ENCODE assay signal across 13 cellular contexts in the genomic region with DNA sequence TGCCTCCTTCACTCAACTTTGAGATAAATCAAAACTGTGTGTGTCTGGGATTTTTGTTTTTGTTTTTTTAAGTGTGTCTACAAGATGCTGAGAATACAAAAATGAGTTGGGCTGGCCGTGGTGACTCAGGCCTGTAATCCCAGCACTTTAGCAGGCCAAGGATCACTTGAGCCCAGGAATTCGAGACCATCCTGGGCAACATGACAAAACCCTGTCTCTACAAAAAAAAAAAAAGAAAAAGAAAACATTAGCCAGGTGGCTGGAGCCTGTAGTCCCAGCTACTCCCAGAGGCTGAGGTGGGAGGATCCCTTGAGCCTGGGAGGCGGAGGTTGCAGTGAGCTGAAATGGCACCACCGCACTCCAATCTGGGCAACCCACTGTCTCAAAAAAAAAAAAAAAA. TPM values are rescaled to one million over a fixed set of nuclear protein-coding genes. Genes with fewer than 3 reads are reported as not detected.
A peak's percentile ranks its signal among the peaks of the same experiment; 100 is the strongest.
DNase-seq lines count a peak whose midpoint lies in the region; ATAC-seq and TF ChIP-seq lines count a peak whose summit lies in the region.
"Had no signal": no experiment of that assay in that cellular context is flagged by ENCODE, and none has a peak within 500 bp of the region (broad histone marks: within the 10 kb centered on the region; RNA-seq: fewer than 3 reads in every experiment).

No MANE protein-coding gene starts in this region.

- H3K4me1 Mint-ChIP-seq in chondrocyte (ENCODE audit: low read depth): peaks cover 42% of the 10 kb centered on the region
- H3K4me1 Mint-ChIP-seq in nephron progenitor cell: peaks cover 31% of the 10 kb centered on the region

- H3K36me3 Mint-ChIP-seq in chondrocyte (ENCODE audit: low read depth) (no peaks in the 10 kb centered on the region), nephron progenitor cell (ENCODE audit: low read depth) (peaks cover 3% of the 10 kb centered on the region)

- H3K9me3 Mint-ChIP-seq in chondrocyte (ENCODE audit: low read depth) (peaks cover 3% of the 10 kb centered on the region), nephron progenitor cell (peaks cover 6% of the 10 kb centered on the region)
- H3K9me3 Mint-ChIP-seq: activated CD4-positive, alpha-beta T cell treated with anti-CD3 and anti-CD28 coated beads, Interleukin-2, amount 10 ng/mL, durations not matched to agents 7 days and 5 days; activated naive CD4-positive, alpha-beta T cell treated with anti-CD3 and anti-CD28 coated beads, Interleukin-2, amount 50 U/mL, for 72 hours had no signal

- no peak for TF ChIP-seq CTCF in chondrocyte (IDR thresholded peaks at IDR 0.05)
- TF ChIP-seq CTCF in nephron progenitor cell (IDR thresholded peaks at IDR 0.05): no peak

- H3K4me3 Mint-ChIP-seq in chondrocyte (ENCODE audit: unreplicated experiment) (no peak overlapping the region), nephron progenitor cell (peak overlapping the region; percentile 35)
- H3K4me3 Mint-ChIP-seq: activated CD4-positive, alpha-beta T cell treated with anti-CD3 and anti-CD28 coated beads, Interleukin-2, amount 10 ng/mL, durations not matched to agents 7 days and 5 days had no signal

- no peak for ATAC-seq in GM21528 (IDR thresholded peaks at IDR 0.05; ENCODE audit: low FRiP score, unreplicated experiment)
- ATAC-seq in HG03159 (IDR thresholded peaks at IDR 0.05; ENCODE audit: unreplicated experiment): no peak
- ATAC-seq: activated naive CD4-positive, alpha-beta T cell treated with anti-CD3 and anti-CD28 coated beads, Interleukin-2, amount 50 U/mL, for 72 hours had no signal

- peak; percentile 89 for DNase-seq in Daoy (ENCODE audit: low read depth)
- peak; percentile 37 for DNase-seq in NCI-H2171 (lab: John Stamatoyannopoulos, UW)
- DNase-seq in chondrocyte (ENCODE audit: low spot score): no peak
- DNase-seq in nephron progenitor cell: peak; percentile 35
- no peak for DNase-seq in 8988T
- no peak for DNase-seq in globus pallidus (ENCODE audit: low spot score)
- DNase-seq: activated CD4-positive, alpha-beta T cell treated with anti-CD3 and anti-CD28 coated beads, Interleukin-2, amount 10 ng/mL, durations not matched to agents 7 days and 5 days; KBM-7; stimulated activated CD4-positive, alpha-beta T cell treated with anti-CD3 and anti-CD28 coated beads, Interleukin-4, amount 100 ng/mL, for 4 hours; substantia nigra had no signal

- H3K27me3 Mint-ChIP-seq in chondrocyte (ENCODE audit: low read depth) (no peaks in the 10 kb centered on the region), nephron progenitor cell (ENCODE audit: low read depth, poor library complexity) (peaks cover 5% of the 10 kb centered on the region)
- H3K27me3 Mint-ChIP-seq: activated CD4-positive, alpha-beta T cell treated with anti-CD3 and anti-CD28 coated beads, Interleukin-2, amount 10 ng/mL, durations not matched to agents 7 days and 5 days had no signal

- H3K27ac Mint-ChIP-seq in chondrocyte (ENCODE audit: unreplicated experiment): peak overlapping the region; percentile 71
- peak overlapping the region; percentile 98 for H3K27ac Mint-ChIP-seq in nephron progenitor cell
- H3K27ac Mint-ChIP-seq: activated CD4-positive, alpha-beta T cell treated with anti-CD3 and anti-CD28 coated beads, Interleukin-2, amount 10 ng/mL, durations not matched to agents 7 days and 5 days; activated naive CD4-positive, alpha-beta T cell treated with anti-CD3 and anti-CD28 coated beads, Interleukin-2, amount 50 U/mL, for 72 hours had no signal

RNA-seq across cellular contexts. Expression of a gene that starts 21.0 kb away (rescaled TPM):
- 597 and 602 TPM in 2 replicates for total RNA-seq in Daoy (2014; rRNA removed; shearing (Covaris generic))
- 387 to 419 TPM (median 392 TPM) in 3 replicates for total RNA-seq in chondrocyte

RNA-seq across cellular contexts. Expression of a gene that starts 21.5 kb away (rescaled TPM):
- total RNA-seq in Daoy (2014; rRNA removed; shearing (Covaris generic)): 8.8 and 9.6 TPM in 2 replicates
- 7.7 to 9.1 TPM (median 7.9 TPM) in 3 replicates for total RNA-seq in chondrocyte

RNA-seq across cellular contexts. Expression of a gene that starts 37.8 kb away (rescaled TPM):
- total RNA-seq in Daoy (2014; rRNA removed; shearing (Covaris generic)): 2.2 and 2.7 TPM in 2 replicates
- total RNA-seq in chondrocyte: 2.7 to 4.4 TPM (median 3.1 TPM) in 3 replicates

Comparison
In these comparisons a context has a peak if more than half of its experiments do, and no peak if none do; other contexts are left out.
1. DNase-seq: peak in Daoy (single experiment), NCI-H2171 (single experiment) and nephron progenitor cell (single experiment); none in chondrocyte (single experiment), 8988T (single experiment) and globus pallidus (single experiment).